In genomic region chr10:101588879-101589278, GRCh38 we compare ENCODE assay signal across 8 cellular contexts. TPM values are rescaled to one million over a fixed set of nuclear protein-coding genes. Genes with fewer than 3 reads are reported as not detected.
A peak's percentile ranks its signal among the peaks of the same experiment; 100 is the strongest.
DNase-seq lines count a peak whose midpoint lies in the region; ATAC-seq, FAIRE-seq and TF ChIP-seq lines count a peak whose summit lies in the region.

No MANE protein-coding gene starts in this region.

- H3K27ac ChIP-seq in heart left ventricle = no peak overlapping the region
- H3K27ac ChIP-seq in HepG2 (ENCODE audit: extremely low read length, insufficient read depth, low read length) = peak overlapping the region; percentile 1
- no peak overlapping the region for H3K27ac ChIP-seq in uterus
- no peak overlapping the region for H3K27ac ChIP-seq in caudate nucleus (ENCODE audit: low read depth, low read length)

- TF ChIP-seq POLR2A in heart left ventricle (IDR thresholded peaks at IDR 0.05) (no peak), HepG2 (IDR thresholded peaks at IDR 0.05; ENCODE audit: insufficient read depth in 1 of 2, low read depth in 2 of 2, low read length in 2 of 2) (no peak), uterus (IDR thresholded peaks at IDR 0.05) (no peak)

- FAIRE-seq in HepG2 (lab: Jason Lieb, UNC) = peak; percentile 65

- peaks cover 16% of the 10 kb centered on the region for H3K79me2 ChIP-seq in HepG2 (ENCODE audit: insufficient read depth, low read length)

- POLR2A ChIA-PET in HepG2 (lab: Yijun Ruan, JAX) = interaction anchor here (1.3 kb wide), 1 partner anchor 14 kb away, joined by 4 read pairs; no protein-coding TSS in a partner anchor

- BruUV-seq in HepG2 (replicated peaks; lab: Mats Ljungman, UMichigan) = no TSS peak

- no peak for TF ChIP-seq CTCF in heart left ventricle (IDR thresholded peaks at IDR 0.05)
- TF ChIP-seq CTCF in HepG2 (CRISPR knock-in tag; IDR thresholded peaks at IDR 0.05) = no peak
- no peak for TF ChIP-seq CTCF in uterus (IDR thresholded peaks at IDR 0.05)

- in situ Hi-C loops in HepG2 (cut with HindIII; ENCODE audit: extremely low pct_ligation_motif_present, low pct_unique_long_range_greater_than_20kb) = no loop called here

- no peaks in the 10 kb centered on the region for H4K20me1 ChIP-seq in HepG2 (ENCODE audit: insufficient read depth, low read length)

- peak overlapping the region in 10 of 12 donors; percentile 70 to 98 (median 82) for H3K4me3 ChIP-seq in heart left ventricle
- peak overlapping the region; percentile 86 to 95 (median 94) for H3K4me3 ChIP-seq in HepG2 (replicated peaks in 1 of 3; ENCODE audit: insufficient read depth in 1 of 3, low read depth in 2 of 3, low read length in 3 of 3)
- peak overlapping the region; percentile 50 to 78 for H3K4me3 ChIP-seq in uterus

- H2AFZ ChIP-seq in HepG2 (ENCODE audit: low read length) = peak overlapping the region; percentile 63

- H3K27ac Mint-ChIP-seq in activated naive CD4-positive, alpha-beta T cell treated with anti-CD3 and anti-CD28 coated beads, Interleukin-2, amount 50 U/mL, for 72 hours = peak overlapping the region; percentile 90 to 92

- peak overlapping the region; percentile 90; the same call in 1 of the 2 replicates for H3K9ac ChIP-seq in HepG2 (ENCODE audit: insufficient read depth, low read depth, low read length)

- H3K27me3 ChIP-seq in heart left ventricle (no peaks in the 10 kb centered on the region), HepG2 (ENCODE audit: control insufficient read depth in 1 of 2, insufficient read depth in 2 of 2, low read length in 2 of 2) (no peaks in the 10 kb centered on the region; a peak in 1 of 5 replicates), uterus (no peaks in the 10 kb centered on the region)

- CTCF ChIA-PET in HepG2 (lab: Yijun Ruan, JAX; ENCODE audit: low intra/inter-chr PET ratio, low total read pairs) = no interaction called here

- WGBS in heart left ventricle, 4 donors = 51 to 60% (median 53%) methylated on average over 5 of the region's 5 CpGs
- WGBS in HepG2 (ENCODE audit: low lambda C conversion rate) = 3% methylated on average over 5 of the region's 5 CpGs

- DNase-seq in heart left ventricle (no peak), left ventricle myocardium superior (no peak), HepG2 (ENCODE audit: low spot score) (peak; percentile 40), uterus (no peak), HK-2 (ENCODE audit: unreplicated experiment) (no peak), caudate nucleus (lab: John Stamatoyannopoulos, UW) (no peak)
- DNase-seq in activated naive CD4-positive, alpha-beta T cell treated with anti-CD3 and anti-CD28 coated beads, Interleukin-2, amount 50 U/mL, for 72 hours (ENCODE audit: low spot score in 2 of 2) = no peak

- no peak for ATAC-seq in heart left ventricle
- no peak for ATAC-seq in left ventricle myocardium superior
- ATAC-seq in activated naive CD4-positive, alpha-beta T cell treated with anti-CD3 and anti-CD28 coated beads, Interleukin-2, amount 50 U/mL, for 72 hours = no peak
- ATAC-seq in HepG2 = peak; percentile 59
- no peak for ATAC-seq in HG02840 (IDR thresholded peaks at IDR 0.05; ENCODE audit: low FRiP score, unreplicated experiment)

- H3K4me1 ChIP-seq in heart left ventricle (peaks cover 0 to 33% (median 18%) of the 10 kb centered on the region in 12 donors), HepG2 (ENCODE audit: insufficient read depth, low read length) (peaks cover 25% of the 10 kb centered on the region), uterus (no peaks in the 10 kb centered on the region)

- H3K9me3 Mint-ChIP-seq in activated naive CD4-positive, alpha-beta T cell treated with anti-CD3 and anti-CD28 coated beads, Interleukin-2, amount 50 U/mL, for 72 hours = no peaks in the 10 kb centered on the region

- TF ChIP-seq EP300 in HepG2 (IDR thresholded peaks at IDR 0.05; ENCODE audit: low read depth in 2 of 2, low read length in 2 of 2) (no peak), HepG2 (CRISPR knock-in tag; IDR thresholded peaks at IDR 0.05; ENCODE audit: borderline replicate concordance) (no peak)

- H3K4me2 ChIP-seq in HepG2 (ENCODE audit: low read depth, low read length) = peak overlapping the region; percentile 94

- no peak for TF ChIP-seq RAD21 in HepG2 (CRISPR knock-in tag; IDR thresholded peaks at IDR 0.05)

- H3K9me3 ChIP-seq in heart left ventricle = no peaks in the 10 kb centered on the region
- no peaks in the 10 kb centered on the region for H3K9me3 ChIP-seq in HepG2 (ENCODE audit: low read length)
- no peaks in the 10 kb centered on the region for H3K9me3 ChIP-seq in uterus

- peaks cover 0 to 22% (median 15%) of the 10 kb centered on the region in 9 donors for H3K36me3 ChIP-seq in heart left ventricle
- peaks cover 3 to 8% of the 10 kb centered on the region in 2 experiments; a peak in 1 of 5 replicates for H3K36me3 ChIP-seq in HepG2 (replicated peaks in 1 of 2; ENCODE audit: control insufficient read depth in 1 of 2, insufficient read depth in 2 of 2, low read length in 2 of 2)
- no peaks in the 10 kb centered on the region for H3K36me3 ChIP-seq in uterus

- intact Hi-C loops in heart left ventricle (cut with DNase I) = loop anchor here in 2 of 10 donors (5.0 kb wide), 2 partner anchors 237 to 537 kb away; partner anchors contain the start of gene BTRC (in 1 of the 2)
- intact Hi-C loops in left ventricle myocardium superior (cut with micrococcal nuclease) = no loop called here
- intact Hi-C loops in HepG2 (cut with micrococcal nuclease; ENCODE audit: unreplicated experiment) = no loop called here
- intact Hi-C loops in uterus (cut with DNase I; ENCODE audit: low total_unique reads) = no loop called here

- no peaks in the 10 kb centered on the region for H3K36me3 Mint-ChIP-seq in activated naive CD4-positive, alpha-beta T cell treated with anti-CD3 and anti-CD28 coated beads, Interleukin-2, amount 50 U/mL, for 72 hours

TF ChIP-seq in HepG2, 621 proteins besides CTCF, POLR2A, EP300 and RAD21 (continues in another document):
- TF ChIP-seq RFX5 (IDR thresholded peaks at IDR 0.05; ENCODE audit: low read depth, low read length) = peak; percentile 98

RNA-seq across cellular contexts. Expression of gene DPCD, which starts 0.8 kb away (rescaled TPM):
- 10 to 100 TPM; 16.3 to 42.9 (median 23.2) TPM for total RNA-seq in heart left ventricle
- 10 to 100 TPM; 29.9 to 41.3 TPM for polyA plus RNA-seq in heart left ventricle
- 21.9 TPM for total RNA-seq in left ventricle myocardium superior
- 10 to 100 TPM in 1 of 2 donors, 1 to 10 TPM in 1; 3.1 to 23.9 TPM for total RNA-seq in activated naive CD4-positive, alpha-beta T cell treated with anti-CD3 and anti-CD28 coated beads, Interleukin-2, amount 50 U/mL, for 72 hours
- total RNA-seq in HepG2 (2016; rRNA removed; fragmentation: Illumina TruSeq; extraction: Trizol) = 25.2 and 32.8 TPM in 2 replicates
- total RNA-seq in HepG2 (2016; cell fraction: cytosol; rRNA removed; fragmentation: Illumina TruSeq; extraction: Trizol; ENCODE audit: low read depth) = 8.6 and 8.8 TPM in 2 replicates
- total RNA-seq in HepG2 (2016; cell fraction: insoluble cytoplasmic fraction; rRNA removed; fragmentation: Illumina TruSeq; extraction: Trizol) = 23.9 and 34.8 TPM in 2 replicates
- total RNA-seq in HepG2 (2016; cell fraction: membrane; rRNA removed; fragmentation: Illumina TruSeq; extraction: Trizol) = 11.3 and 11.5 TPM in 2 replicates
- total RNA-seq in HepG2 (2016; cell fraction: nucleus; rRNA removed; fragmentation: Illumina TruSeq; extraction: Trizol) = 11.3 and 13.2 TPM in 2 replicates
- polyA plus RNA-seq in HepG2 (2011; rRNA removed) = 22.7 and 27.0 TPM in 2 replicates
- 30.3 and 33.4 TPM in 2 replicates for polyA plus RNA-seq in HepG2 (2011; cell fraction: cytosol; rRNA removed)
- polyA plus RNA-seq in HepG2 (2011; cell fraction: nucleus; rRNA removed) = 17.2 and 17.5 TPM in 2 replicates
- 8.8 and 16.2 TPM in 2 replicates for polyA plus RNA-seq in HepG2 (2012)
- polyA plus RNA-seq in HepG2 (2016; cell fraction: cytosol; fragmentation: Illumina TruSeq; extraction: Trizol; ENCODE audit: low read depth) = 7.7 and 9.1 TPM in 2 replicates
- 30.4 and 30.5 TPM in 2 replicates for polyA plus RNA-seq in HepG2 (2016; cell fraction: insoluble cytoplasmic fraction; fragmentation: Illumina TruSeq; extraction: Trizol; ENCODE audit: low read depth)
- polyA plus RNA-seq in HepG2 (2016; cell fraction: membrane; fragmentation: Illumina TruSeq; extraction: Trizol; ENCODE audit: low read depth) = 8.6 and 8.8 TPM in 2 replicates
- 12.5 and 17.0 TPM in 2 replicates for polyA plus RNA-seq in HepG2 (2016; cell fraction: nucleus; fragmentation: Illumina TruSeq; extraction: Trizol; ENCODE audit: insufficient read depth, low read depth)
- polyA minus RNA-seq in HepG2 (2011; rRNA and poly(A)+ RNA removed; ENCODE audit: low replicate concordance) = 10.5 and 19.2 TPM in 2 replicates
- 4.8 and 4.9 TPM in 2 replicates for polyA minus RNA-seq in HepG2 (2011; cell fraction: cytosol; rRNA and poly(A)+ RNA removed)
- polyA minus RNA-seq in HepG2 (2011; cell fraction: nucleus; rRNA and poly(A)+ RNA removed) = 14.7 and 16.1 TPM in 2 replicates
- total RNA-seq in uterus = 10 to 100 TPM in 3 of 4 donors, 1 to 10 TPM in 1; 5.1 to 35.6 (median 21.7) TPM

RNA-seq across cellular contexts. Expression of gene POLL, which starts 0.8 kb away (rescaled TPM):
- total RNA-seq in heart left ventricle (10 to 100 TPM; 12.3 to 21.6 (median 18.0) TPM), left ventricle myocardium superior (20.1 TPM), HepG2 (2016; rRNA removed; fragmentation: Illumina TruSeq; extraction: Trizol) (8.1 and 13.8 TPM in 2 replicates), uterus (10 to 100 TPM; 11.8 to 31.6 (median 17.6) TPM)
- polyA plus RNA-seq in heart left ventricle (10 to 100 TPM; 13.0 to 15.8 TPM), HepG2 (2011; rRNA removed) (19.1 and 25.0 TPM in 2 replicates)
- total RNA-seq in activated naive CD4-positive, alpha-beta T cell treated with anti-CD3 and anti-CD28 coated beads, Interleukin-2, amount 50 U/mL, for 72 hours = 10 to 100 TPM; 31.4 to 43.0 TPM
- 6.3 and 7.5 TPM in 2 replicates for total RNA-seq in HepG2 (2016; cell fraction: cytosol; rRNA removed; fragmentation: Illumina TruSeq; extraction: Trizol; ENCODE audit: low read depth)
- total RNA-seq in HepG2 (2016; cell fraction: insoluble cytoplasmic fraction; rRNA removed; fragmentation: Illumina TruSeq; extraction: Trizol) = 8.8 and 13.2 TPM in 2 replicates
- 10.8 and 13.5 TPM in 2 replicates for total RNA-seq in HepG2 (2016; cell fraction: membrane; rRNA removed; fragmentation: Illumina TruSeq; extraction: Trizol)
- 13.0 and 17.9 TPM in 2 replicates for total RNA-seq in HepG2 (2016; cell fraction: nucleus; rRNA removed; fragmentation: Illumina TruSeq; extraction: Trizol)
- polyA plus RNA-seq in HepG2 (2011; cell fraction: cytosol; rRNA removed) = 13.4 and 19.7 TPM in 2 replicates
- polyA plus RNA-seq in HepG2 (2011; cell fraction: nucleus; rRNA removed) = 60.4 and 68.5 TPM in 2 replicates
- 15.2 and 18.1 TPM in 2 replicates for polyA plus RNA-seq in HepG2 (2012)
- 4.0 and 5.6 TPM in 2 replicates for polyA plus RNA-seq in HepG2 (2016; cell fraction: cytosol; fragmentation: Illumina TruSeq; extraction: Trizol; ENCODE audit: low read depth)
- 9.5 and 10.7 TPM in 2 replicates for polyA plus RNA-seq in HepG2 (2016; cell fraction: insoluble cytoplasmic fraction; fragmentation: Illumina TruSeq; extraction: Trizol; ENCODE audit: low read depth)
- polyA plus RNA-seq in HepG2 (2016; cell fraction: membrane; fragmentation: Illumina TruSeq; extraction: Trizol; ENCODE audit: low read depth) = 9.1 and 10.4 TPM in 2 replicates
- 29.0 and 32.0 TPM in 2 replicates for polyA plus RNA-seq in HepG2 (2016; cell fraction: nucleus; fragmentation: Illumina TruSeq; extraction: Trizol; ENCODE audit: insufficient read depth, low read depth)
- 66.0 and 72.8 TPM in 2 replicates for polyA minus RNA-seq in HepG2 (2011; rRNA and poly(A)+ RNA removed; ENCODE audit: low replicate concordance)
- 13.5 and 15.3 TPM in 2 replicates for polyA minus RNA-seq in HepG2 (2011; cell fraction: cytosol; rRNA and poly(A)+ RNA removed)
- polyA minus RNA-seq in HepG2 (2011; cell fraction: nucleus; rRNA and poly(A)+ RNA removed) = 32.6 and 36.1 TPM in 2 replicates
